15 cellular contexts compared by ENCODE assay signal in genomic region chr9:137679695-137680305, GRCh38.
A peak's percentile ranks its signal among the peaks of the same experiment; 100 is the strongest.
DNase-seq lines count a peak whose midpoint lies in the region; ATAC-seq and TF ChIP-seq lines count a peak whose summit lies in the region.
"Had no signal": no experiment of that assay in that cellular context is flagged by ENCODE, and none has a peak within 500 bp of the region (broad histone marks: within the 10 kb centered on the region; RNA-seq: fewer than 3 reads in every experiment).

No MANE protein-coding gene starts in this region.

- H3K4me1 Mint-ChIP-seq in natural killer cell (peaks cover 41% of the 10 kb centered on the region in 2 donors), memory B cell (peaks cover 30% of the 10 kb centered on the region)
- peaks cover 20 to 30% of the 10 kb centered on the region in 2 donors for H3K4me1 Mint-ChIP-seq in natural killer cell treated with Interleukin-12 subunit alpha and Interleukin-12 subunit beta and Interleukin-15 and Interleukin-18, amount 100 ng/mL, for 72 hours (ENCODE audit: low read depth in 2 of 2)
- peaks cover 4% of the 10 kb centered on the region for H3K4me1 Mint-ChIP-seq in activated T-helper 1 cell treated with anti-CD3 and anti-CD28 coated beads, Interleukin-12 subunit alpha, Interleukin-12 subunit beta, Interleukin-2, Interleukin-4 antibody, amounts not matched to agents 30 ng/mL and 10 ng/mL and 1 ng/mL, durations not matched to agents 14 hours and 24 hours and 36 hours (ENCODE audit: low read depth)

- H3K36me3 ChIP-seq in Peyer's patch = no peaks in the 10 kb centered on the region
- H3K36me3 ChIP-seq: prostate gland had no signal

- peak overlapping the region in 1 of 4 donors; percentile 19 for H3K27ac ChIP-seq in Peyer's patch

- H3K9me3 Mint-ChIP-seq in natural killer cell (no peaks in the 10 kb centered on the region), memory B cell (no peaks in the 10 kb centered on the region)
- H3K9me3 Mint-ChIP-seq in natural killer cell treated with Interleukin-12 subunit alpha and Interleukin-12 subunit beta and Interleukin-15 and Interleukin-18, amount 100 ng/mL, for 72 hours = no peaks in the 10 kb centered on the region
- no peaks in the 10 kb centered on the region for H3K9me3 Mint-ChIP-seq in activated T-helper 1 cell treated with anti-CD3 and anti-CD28 coated beads, Interleukin-12 subunit alpha, Interleukin-12 subunit beta, Interleukin-2, Interleukin-4 antibody, amounts not matched to agents 30 ng/mL and 10 ng/mL and 1 ng/mL, durations not matched to agents 14 hours and 24 hours and 36 hours

- ATAC-seq in natural killer cell (no peak), memory B cell (ENCODE audit: low read depth) (peak; percentile 46), GM21576 (IDR thresholded peaks at IDR 0.05; ENCODE audit: unreplicated experiment) (no peak)
- no peak for ATAC-seq in natural killer cell treated with Interleukin-12 subunit alpha and Interleukin-12 subunit beta and Interleukin-15 and Interleukin-18, amount 100 ng/mL, for 72 hours
- ATAC-seq: HepG2 had no signal

- H3K27ac Mint-ChIP-seq in natural killer cell (peak overlapping the region; percentile 41 to 59), memory B cell (peak overlapping the region; percentile 83)
- H3K27ac Mint-ChIP-seq in natural killer cell treated with Interleukin-12 subunit alpha and Interleukin-12 subunit beta and Interleukin-15 and Interleukin-18, amount 100 ng/mL, for 72 hours = peak overlapping the region in 1 of 2 donors; percentile 36
- H3K27ac Mint-ChIP-seq in activated T-helper 1 cell treated with anti-CD3 and anti-CD28 coated beads, Interleukin-12 subunit alpha, Interleukin-12 subunit beta, Interleukin-2, Interleukin-4 antibody, amounts not matched to agents 30 ng/mL and 10 ng/mL and 1 ng/mL, durations not matched to agents 14 hours and 24 hours and 36 hours = peak overlapping the region; percentile 72

- H3K36me3 Mint-ChIP-seq in natural killer cell (no peaks in the 10 kb centered on the region), memory B cell (peaks cover 4% of the 10 kb centered on the region)
- H3K36me3 Mint-ChIP-seq in natural killer cell treated with Interleukin-12 subunit alpha and Interleukin-12 subunit beta and Interleukin-15 and Interleukin-18, amount 100 ng/mL, for 72 hours = no peaks in the 10 kb centered on the region
- peaks cover 7% of the 10 kb centered on the region for H3K36me3 Mint-ChIP-seq in activated T-helper 1 cell treated with anti-CD3 and anti-CD28 coated beads, Interleukin-12 subunit alpha, Interleukin-12 subunit beta, Interleukin-2, Interleukin-4 antibody, amounts not matched to agents 30 ng/mL and 10 ng/mL and 1 ng/mL, durations not matched to agents 14 hours and 24 hours and 36 hours (ENCODE audit: low read depth)

- in situ Hi-C loops in KBM-7 (cut with MboI; ENCODE audit: low pct_unique_long_range_greater_than_20kb, low sequenced_read_pairs) = no loop called here

- no peak for TF ChIP-seq POLR2A in Peyer's patch (IDR thresholded peaks at IDR 0.05)

- DNase-seq in natural killer cell (no peak), memory B cell (ENCODE audit: low spot score in 2 of 2) (no peak), KBM-7 (no peak), Peyer's patch (no peak), NOMO-1 treated with DMSO at 0.1 percent for 48 hours (lab: John Stamatoyannopoulos, UW; ENCODE audit: unreplicated experiment) (no peak)
- DNase-seq in natural killer cell treated with Interleukin-12 subunit alpha and Interleukin-12 subunit beta and Interleukin-15 and Interleukin-18, amount 100 ng/mL, for 72 hours (ENCODE audit: low spot score) = no peak
- DNase-seq in activated T-helper 1 cell treated with anti-CD3 and anti-CD28 coated beads, Interleukin-12 subunit alpha, Interleukin-12 subunit beta, Interleukin-2, Interleukin-4 antibody, amounts not matched to agents 30 ng/mL and 10 ng/mL and 1 ng/mL, durations not matched to agents 14 hours and 24 hours and 36 hours (ENCODE audit: low spot score) = no peak
- DNase-seq: activated CD4-positive, CD25-positive, alpha-beta regulatory T cell treated with anti-CD3 and anti-CD28 coated beads, Interleukin-2, amount 50 U/mL, for 72 hours; NCI-H1092; NCI-H82; substantia nigra; T-helper 1 cell had no signal

- H3K9me3 ChIP-seq in Peyer's patch = no peaks in the 10 kb centered on the region
- H3K9me3 ChIP-seq: prostate gland had no signal

- no peaks in the 10 kb centered on the region for H3K27me3 ChIP-seq in Peyer's patch

- H3K27me3 Mint-ChIP-seq in natural killer cell (ENCODE audit: low read depth in 2 of 2) (no peaks in the 10 kb centered on the region), memory B cell (no peaks in the 10 kb centered on the region)
- no peaks in the 10 kb centered on the region for H3K27me3 Mint-ChIP-seq in natural killer cell treated with Interleukin-12 subunit alpha and Interleukin-12 subunit beta and Interleukin-15 and Interleukin-18, amount 100 ng/mL, for 72 hours
- H3K27me3 Mint-ChIP-seq in activated T-helper 1 cell treated with anti-CD3 and anti-CD28 coated beads, Interleukin-12 subunit alpha, Interleukin-12 subunit beta, Interleukin-2, Interleukin-4 antibody, amounts not matched to agents 30 ng/mL and 10 ng/mL and 1 ng/mL, durations not matched to agents 14 hours and 24 hours and 36 hours (ENCODE audit: insufficient read depth) = no peaks in the 10 kb centered on the region

- intact Hi-C loops in natural killer cell (cut with micrococcal nuclease) = loop anchor here (10.0 kb wide), 1 partner anchor 75 kb away; no protein-coding TSS in a partner anchor
- intact Hi-C loops in activated T-helper 1 cell treated with anti-CD3 and anti-CD28 coated beads, Interleukin-12 subunit alpha, Interleukin-12 subunit beta, Interleukin-2, Interleukin-4 antibody, amounts not matched to agents 30 ng/mL and 10 ng/mL and 1 ng/mL, durations not matched to agents 14 hours and 24 hours and 36 hours (cut with micrococcal nuclease) = no loop called here

- H3K4me3 Mint-ChIP-seq in natural killer cell (no peak overlapping the region), memory B cell (peak overlapping the region; percentile 63)
- no peak overlapping the region for H3K4me3 Mint-ChIP-seq in natural killer cell treated with Interleukin-12 subunit alpha and Interleukin-12 subunit beta and Interleukin-15 and Interleukin-18, amount 100 ng/mL, for 72 hours
- H3K4me3 Mint-ChIP-seq in activated T-helper 1 cell treated with anti-CD3 and anti-CD28 coated beads, Interleukin-12 subunit alpha, Interleukin-12 subunit beta, Interleukin-2, Interleukin-4 antibody, amounts not matched to agents 30 ng/mL and 10 ng/mL and 1 ng/mL, durations not matched to agents 14 hours and 24 hours and 36 hours = no peak overlapping the region

- TF ChIP-seq CTCF in natural killer cell (IDR thresholded peaks at IDR 0.05) = no peak
- no peak for TF ChIP-seq CTCF in Peyer's patch (IDR thresholded peaks at IDR 0.05)

- H3K4me3 ChIP-seq in Peyer's patch = no peak overlapping the region
- H3K4me3 ChIP-seq: prostate gland had no signal

- H3K4me1 ChIP-seq in Peyer's patch = peaks cover 0 to 14% (median 5%) of the 10 kb centered on the region in 4 donors
